In the genomic region with DNA sequence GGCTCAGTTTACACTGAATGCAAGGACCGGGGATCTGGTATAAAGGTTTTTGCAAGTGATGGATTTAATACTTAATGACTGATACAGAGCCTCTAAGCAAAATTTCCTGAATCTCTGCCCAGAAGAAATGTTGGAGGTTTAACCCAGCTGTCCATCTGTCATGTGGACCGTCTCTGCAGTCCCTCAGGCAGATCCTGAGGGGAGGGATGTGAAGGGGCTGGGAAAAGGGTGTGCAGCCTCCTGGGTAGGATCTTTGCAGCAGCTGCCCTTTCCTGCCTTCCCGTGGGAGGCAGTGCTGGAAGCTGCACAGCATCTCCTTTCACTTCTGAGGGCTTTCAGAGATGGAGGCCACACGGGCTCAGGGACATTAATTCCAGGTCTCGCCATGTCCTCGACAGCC, we compare ENCODE assay signal across 14 cellular contexts.
DNase-seq lines count a peak whose midpoint lies in the region; ATAC-seq and TF ChIP-seq lines count a peak whose summit lies in the region.
"Had no signal": no experiment of that assay in that cellular context is flagged by ENCODE, and none has a peak within 500 bp of the region (broad histone marks: within the 10 kb centered on the region; RNA-seq: fewer than 3 reads in every experiment).

No MANE protein-coding gene starts in this region.

- TF ChIP-seq CTCF in C4-2B (conservative IDR thresholded peaks at IDR 0.05): no peak
- no peak for TF ChIP-seq CTCF in glutamatergic neuron (IDR thresholded peaks at IDR 0.05; ENCODE audit: partially characterized antibody, unreplicated experiment)

- ATAC-seq in HG02852 (IDR thresholded peaks at IDR 0.05; ENCODE audit: unreplicated experiment) (no peak), Right ventricle myocardium inferior (no peak)
- ATAC-seq: GM12878 had no signal

- peaks cover 5% of the 10 kb centered on the region for H3K36me3 Mint-ChIP-seq in glutamatergic neuron (ENCODE audit: unreplicated experiment)
- H3K36me3 Mint-ChIP-seq: CD4-positive, alpha-beta memory T cell had no signal

- DNase-seq in M059J (ENCODE audit: low read depth): peak; percentile 22
- peak; percentile 51 to 86 for DNase-seq in NCI-H524 (lab: John Stamatoyannopoulos, UW)
- peak; percentile 31 for DNase-seq in glutamatergic neuron
- no peak for DNase-seq in middle frontal gyrus (ENCODE audit: extremely low spot score, low spot score)
- DNase-seq in Right ventricle myocardium inferior (ENCODE audit: missing footprints): no peak
- DNase-seq: C1 segment of cervical spinal cord; CD4-positive, alpha-beta memory T cell; DMS79; HCEC 1CT; HFFc6 had no signal

- no peak overlapping the region for H3K4me3 Mint-ChIP-seq in glutamatergic neuron (ENCODE audit: unreplicated experiment)
- H3K4me3 Mint-ChIP-seq: B cell; CD4-positive, alpha-beta memory T cell; HFFc6 had no signal

- peaks cover 32% of the 10 kb centered on the region for H3K4me1 Mint-ChIP-seq in glutamatergic neuron (ENCODE audit: low read depth, unreplicated experiment)
- H3K4me1 Mint-ChIP-seq: B cell; CD4-positive, alpha-beta memory T cell had no signal

- intact Hi-C loops in Right ventricle myocardium inferior (cut with DNase I): no loop called here

- H3K9me3 Mint-ChIP-seq in glutamatergic neuron (ENCODE audit: unreplicated experiment): no peaks in the 10 kb centered on the region

- peaks cover 1% of the 10 kb centered on the region for H3K27me3 Mint-ChIP-seq in glutamatergic neuron (ENCODE audit: unreplicated experiment)
- H3K27me3 Mint-ChIP-seq: B cell; CD4-positive, alpha-beta memory T cell had no signal

- H3K27ac ChIP-seq in C4-2B: peak overlapping the region; percentile 31; the same call in 1 of the 2 replicates

- H3K27ac Mint-ChIP-seq in glutamatergic neuron (ENCODE audit: unreplicated experiment): peak overlapping the region; percentile 69
- H3K27ac Mint-ChIP-seq: B cell; CD4-positive, alpha-beta memory T cell; HFFc6 had no signal

Comparison
In these comparisons a context has a peak if more than half of its experiments do, and no peak if none do; other contexts are left out.
1. DNase-seq: peak in M059J (single experiment), NCI-H524 (2 of 2) and glutamatergic neuron (single experiment); none in middle frontal gyrus (single experiment) and Right ventricle myocardium inferior (single experiment).